24 cellular contexts compared by ENCODE assay signal in the genomic region with DNA sequence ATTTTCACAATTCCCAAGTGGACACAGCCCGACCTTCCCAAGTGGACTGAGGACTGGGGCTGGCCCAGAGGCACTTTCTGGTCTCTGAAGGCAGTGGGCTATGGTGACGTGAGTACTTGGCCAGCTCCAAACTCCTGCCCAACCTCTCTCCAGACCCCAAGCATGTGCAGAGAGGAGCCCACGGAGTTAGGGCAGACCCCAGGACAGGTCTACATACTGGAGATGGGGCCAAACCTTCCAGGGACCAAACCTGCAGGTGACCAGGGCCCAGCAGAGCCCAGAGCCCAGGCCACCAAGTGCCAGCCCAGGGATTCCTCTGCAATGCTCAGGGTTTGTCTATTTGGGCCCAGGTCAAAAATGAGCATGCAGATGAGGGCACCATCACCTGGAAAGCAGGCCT.
"Had no signal": no experiment of that assay in that cellular context is flagged by ENCODE, and none has a peak within 500 bp of the region (broad histone marks: within the 10 kb centered on the region; RNA-seq: fewer than 3 reads in every experiment).

No MANE protein-coding gene starts in this region.

- H3K9me3 ChIP-seq: MG63 had no signal

- DNase-seq: activated B cell treated with CpG ODN at 0.5 μM for 24 hours; activated CD4-positive, alpha-beta T cell treated with anti-CD3 and anti-CD28 coated beads for 1 hour; activated CD4-positive, alpha-beta T cell treated with anti-CD3 and anti-CD28 coated beads, Interleukin-2, amount 10 ng/mL, durations not matched to agents 24 days and 14 days; activated CD4-positive, alpha-beta T cell treated with anti-CD3 and anti-CD28 coated beads, Interleukin-2, amount 50 U/mL, for 48 hours; activated CD8-positive, alpha-beta memory T cell treated with anti-CD3 and anti-CD28 coated beads for 24 hours; activated effector memory CD4-positive, alpha-beta T cell treated with anti-CD3 and anti-CD28 coated beads, Interleukin-2, amount 50 U/mL, for 16 hours; activated naive CD4-positive, alpha-beta T cell treated with Interleukin-2 at 50 U/mL for 16 hours; activated T-cell treated with anti-CD3 and anti-CD28 coated beads, Interleukin-2, amount 50 U/mL, for 4 hours; amygdala; brain microvascular endothelial cell; MG63; MV-4-11; NCI-H1092 treated with DMSO at 0.1 percent for 48 hours; NCI-H1436; NCI-H1930; NCI-H2107; NCI-H2171 treated with DMSO at 0.1 percent for 48 hours; NCI-H226; NCI-H526; NCI-H82; SHP77 treated with DMSO at 0.1 percent for 48 hours; T-helper 17 cell; T-helper 9 cell had no signal

- H3K4me3 ChIP-seq: cardiac muscle cell, MG63 had no signal

- H3K27me3 ChIP-seq: brain microvascular endothelial cell, cardiac muscle cell, MG63 had no signal

- ATAC-seq: activated T-cell treated with anti-CD3 and anti-CD28 coated beads, Interleukin-2, amount 50 U/mL, for 4 hours; T-helper 17 cell had no signal

- H3K27ac ChIP-seq: brain microvascular endothelial cell, cardiac muscle cell had no signal
